Comparison of ENCODE assay signal across 22 cellular contexts in genomic region chr1:180028864-180029263, GRCh38.
DNase-seq lines count a peak whose midpoint lies in the region; TF ChIP-seq lines count a peak whose summit lies in the region.
"Had no signal": no experiment of that assay in that cellular context is flagged by ENCODE, and none has a peak within 500 bp of the region (broad histone marks: within the 10 kb centered on the region; RNA-seq: fewer than 3 reads in every experiment).

No MANE protein-coding gene starts in this region.

- H3K27me3 ChIP-seq in cardiac muscle cell, result no peaks in the 10 kb centered on the region
- H3K27me3 ChIP-seq: heart left ventricle, upper lobe of left lung had no signal

- H2AFZ ChIP-seq in OCI-LY7 (ENCODE audit: low read length), result no peak overlapping the region

- no peaks in the 10 kb centered on the region for H3K9me3 Mint-ChIP-seq in type B pancreatic cell
- no peaks in the 10 kb centered on the region for H3K9me3 Mint-ChIP-seq in activated naive CD8-positive, alpha-beta T cell treated with anti-CD3 and anti-CD28 coated beads for 36 hours
- H3K9me3 Mint-ChIP-seq: activated T-helper 17 cell treated with anti-CD3 and anti-CD28 coated beads, Interleukin-2, amount 50 U/mL, for 72 hours had no signal

- H3K4me2 ChIP-seq in OCI-LY7 (ENCODE audit: low read length), result no peak overlapping the region

- DNase-seq in cardiac muscle cell (ENCODE audit: low read depth in 1 of 2, low spot score in 1 of 2) (peak in 1 of 2 donors; percentile 29), cardiac septum (ENCODE audit: low spot score) (no peak), OCI-LY7 (ENCODE audit: low spot score) (no peak), fibroblast of pulmonary artery (ENCODE audit: low read depth) (peak; percentile 14), type B pancreatic cell (ENCODE audit: extremely low spot score, unreplicated experiment) (no peak), ecto neural progenitor cell (ENCODE audit: low spot score) (no peak), NCI-H2029 treated with DMSO at 0.1 percent for 48 hours (lab: John Stamatoyannopoulos, UW) (no peak)
- no peak for DNase-seq in activated naive CD8-positive, alpha-beta T cell treated with anti-CD3 and anti-CD28 coated beads for 36 hours
- DNase-seq: amniotic stem cell, Caco-2, GOT3, heart left ventricle, islet precursor cell, Karpas-422, NCI-H1694 treated with DMSO at 0.1 percent for 48 hours, NCI-H524, occipital lobe, SW 1271, upper lobe of left lung, WERI-Rb-1 had no signal

- H3K4me3 ChIP-seq in cardiac muscle cell (no peak overlapping the region), OCI-LY7 (ENCODE audit: low read depth, low read length, poor library complexity, severe bottlenecking) (no peak overlapping the region), fibroblast of pulmonary artery (replicated peaks; ENCODE audit: low read depth, low read length) (no peak overlapping the region)
- H3K4me3 ChIP-seq: heart left ventricle, skin epidermis, upper lobe of left lung had no signal

- TF ChIP-seq CTCF in cardiac muscle cell (IDR thresholded peaks at IDR 0.05; ENCODE audit: low read depth, low read length) (peak; percentile 39), OCI-LY7 (conservative IDR thresholded peaks at IDR 0.05; ENCODE audit: low read length) (0 out of 2 replicates have a peak, but pooled peaks have one; percentile 20), fibroblast of pulmonary artery (IDR thresholded peaks at IDR 0.05; ENCODE audit: low read length, missing control alignments) (peak; percentile 28), type B pancreatic cell (conservative IDR thresholded peaks at IDR 0.05) (peak; percentile 30)

- H3K9me2 ChIP-seq in OCI-LY7 (ENCODE audit: insufficient read depth, low read length), result no peaks in the 10 kb centered on the region

- H3K9me3 ChIP-seq in cardiac muscle cell (ENCODE audit: low read depth), result no peaks in the 10 kb centered on the region
- H3K9me3 ChIP-seq in OCI-LY7 (ENCODE audit: low read length), result no peaks in the 10 kb centered on the region
- H3K9me3 ChIP-seq: Caco-2, heart left ventricle, upper lobe of left lung had no signal

- H3K36me3 Mint-ChIP-seq in type B pancreatic cell, result peaks cover 19% of the 10 kb centered on the region
- H3K36me3 Mint-ChIP-seq in activated naive CD8-positive, alpha-beta T cell treated with anti-CD3 and anti-CD28 coated beads for 36 hours, result peaks cover 12% of the 10 kb centered on the region

- no TSS peak for BruUV-seq in OCI-LY7 (replicated peaks; lab: Mats Ljungman, UMichigan)

- no peak overlapping the region for H3K27ac Mint-ChIP-seq in type B pancreatic cell
- no peak overlapping the region for H3K27ac Mint-ChIP-seq in activated naive CD8-positive, alpha-beta T cell treated with anti-CD3 and anti-CD28 coated beads for 36 hours
- H3K27ac Mint-ChIP-seq: activated T-helper 17 cell treated with anti-CD3 and anti-CD28 coated beads, Interleukin-2, amount 50 U/mL, for 72 hours had no signal

- no peak overlapping the region for H3K27ac ChIP-seq in cardiac muscle cell
- no peak overlapping the region for H3K27ac ChIP-seq in OCI-LY7 (ENCODE audit: low read depth, low read length, poor library complexity, severe bottlenecking)
- H3K27ac ChIP-seq: heart left ventricle, skin epidermis, WERI-Rb-1 had no signal

- H3K4me1 ChIP-seq in cardiac muscle cell (ENCODE audit: low read depth), result no peaks in the 10 kb centered on the region
- H3K4me1 ChIP-seq in OCI-LY7 (ENCODE audit: insufficient read depth, low read length, poor library complexity, severe bottlenecking), result no peaks in the 10 kb centered on the region
- H3K4me1 ChIP-seq: Caco-2 had no signal

- POLR2A ChIA-PET in OCI-LY7 (lab: Charles Lee), result interaction anchor here (0.8 kb wide), 1 partner anchor 16 kb away, joined by 3 read pairs; no protein-coding TSS in a partner anchor

- CTCF ChIA-PET in OCI-LY7 (lab: Charles Lee; ENCODE audit: unreplicated experiment), result no interaction called here

- H3K36me3 ChIP-seq in cardiac muscle cell (peaks cover 51% of the 10 kb centered on the region), OCI-LY7 (ENCODE audit: insufficient read depth, low read length) (peaks cover 65% of the 10 kb centered on the region)

- no peaks in the 10 kb centered on the region for H3K27me3 Mint-ChIP-seq in type B pancreatic cell
- H3K27me3 Mint-ChIP-seq in activated naive CD8-positive, alpha-beta T cell treated with anti-CD3 and anti-CD28 coated beads for 36 hours, result no peaks in the 10 kb centered on the region
- H3K27me3 Mint-ChIP-seq: activated T-helper 17 cell treated with anti-CD3 and anti-CD28 coated beads, Interleukin-2, amount 50 U/mL, for 72 hours had no signal

- H3K79me2 ChIP-seq in OCI-LY7 (ENCODE audit: insufficient read depth, low read depth, low read length), result no peaks in the 10 kb centered on the region

- H4K20me1 ChIP-seq in OCI-LY7 (ENCODE audit: insufficient read depth, low read length), result no peaks in the 10 kb centered on the region

- H3K4me1 Mint-ChIP-seq in type B pancreatic cell (ENCODE audit: unreplicated experiment), result no peaks in the 10 kb centered on the region
- H3K4me1 Mint-ChIP-seq in activated naive CD8-positive, alpha-beta T cell treated with anti-CD3 and anti-CD28 coated beads for 36 hours, result peaks cover 4% of the 10 kb centered on the region

- no peak overlapping the region for H3K4me3 Mint-ChIP-seq in type B pancreatic cell
- no peak overlapping the region for H3K4me3 Mint-ChIP-seq in activated naive CD8-positive, alpha-beta T cell treated with anti-CD3 and anti-CD28 coated beads for 36 hours
- H3K4me3 Mint-ChIP-seq: activated T-helper 17 cell treated with anti-CD3 and anti-CD28 coated beads, Interleukin-2, amount 50 U/mL, for 72 hours had no signal

- intact Hi-C loops in cardiac septum (cut with DNase I), result no loop called here
- intact Hi-C loops in OCI-LY7 (cut with micrococcal nuclease; ENCODE audit: unreplicated experiment), result no loop called here
